11 cellular contexts compared by ENCODE assay signal in genomic region chr16:68290455-68290854, GRCh38. TPM values are rescaled to one million over a fixed set of nuclear protein-coding genes. Genes with fewer than 3 reads are reported as not detected.
DNase-seq lines count a peak whose midpoint lies in the region; ATAC-seq and TF ChIP-seq lines count a peak whose summit lies in the region.
"Had no signal": no experiment of that assay in that cellular context is flagged by ENCODE, and none has a peak within 500 bp of the region (broad histone marks: within the 10 kb centered on the region; RNA-seq: fewer than 3 reads in every experiment).

No MANE protein-coding gene starts in this region.

- intact Hi-C loops in tibial artery (cut with DNase I; ENCODE audit: low total_unique reads): no loop called here

- TF ChIP-seq CTCF in lung (IDR thresholded peaks at IDR 0.05; ENCODE audit: control extremely low read depth, extremely low read depth) (no peak), tibial artery (IDR thresholded peaks at IDR 0.05) (no peak)

- H3K27me3 ChIP-seq in lung (ENCODE audit: control insufficient read depth, insufficient read depth): no peaks in the 10 kb centered on the region
- H3K27me3 ChIP-seq in tibial artery: no peaks in the 10 kb centered on the region

- DNase-seq in activated effector memory CD4-positive, alpha-beta T cell treated with anti-CD3 and anti-CD28 coated beads, Interleukin-2, amount 50 U/mL, for 16 hours: peak; percentile 45
- DNase-seq in activated effector memory CD4-positive, alpha-beta T cell treated with Interleukin-2 at 50 U/mL for 16 hours: no peak
- no peak for DNase-seq in activated CD4-positive, alpha-beta memory T cell treated with anti-CD3 and anti-CD28 coated beads, Interleukin-2, amount 10 ng/mL, durations not matched to agents 7 days and 5 days
- DNase-seq in lung (ENCODE audit: low spot score) (no peak), tibial artery (no peak), foreskin melanocyte (no peak), NOMO-1 treated with dmso at 0.1 percent for 144 hours (lab: John Stamatoyannopoulos, UW; ENCODE audit: unreplicated experiment) (no peak)
- DNase-seq: HCEC 1CT; stimulated activated CD4-positive, alpha-beta T cell treated with anti-CD3 and anti-CD28 coated beads, Interleukin-4, amount 100 ng/mL, for 4 hours had no signal

- peaks cover 12 to 27% of the 10 kb centered on the region in 2 donors for H3K36me3 ChIP-seq in lung (ENCODE audit: control insufficient read depth in 2 of 2, insufficient read depth in 2 of 2, low read length in 2 of 2)
- peaks cover 31 to 47% (median 36%) of the 10 kb centered on the region in 3 donors for H3K36me3 ChIP-seq in tibial artery

- H3K36me3 Mint-ChIP-seq in activated CD4-positive, alpha-beta memory T cell treated with anti-CD3 and anti-CD28 coated beads, Interleukin-2, amount 10 ng/mL, durations not matched to agents 7 days and 5 days (ENCODE audit: low read depth): peaks cover 71% of the 10 kb centered on the region

- CTCF ChIA-PET in activated CD4-positive, alpha-beta memory T cell treated with anti-CD3 and anti-CD28 coated beads, Interleukin-2, amount 10 ng/mL, durations not matched to agents 7 days and 5 days (lab: Charles Lee): interaction anchor here (0.9 to 15.3 kb wide), 4 partner anchors 10 to 28 kb away, joined by 3 to 243 read pairs (median 6); partner anchors contain the start of genes PRMT7, SLC7A6 and SLC7A6OS

- POLR2A ChIA-PET in activated CD4-positive, alpha-beta memory T cell treated with anti-CD3 and anti-CD28 coated beads, Interleukin-2, amount 10 ng/mL, durations not matched to agents 7 days and 5 days (lab: Charles Lee): interaction anchor here (0.7 to 9.9 kb wide), 8 partner anchors 10 to 27 kb away, joined by 3 to 85 read pairs (median 11); partner anchors contain the start of genes PRMT7, SLC7A6 and SLC7A6OS

- WGBS in lung, 2 donors: 77 to 86% methylated on average over 7 of the region's 7 CpGs

- peaks cover 76% of the 10 kb centered on the region for H3K4me1 Mint-ChIP-seq in activated CD4-positive, alpha-beta memory T cell treated with anti-CD3 and anti-CD28 coated beads, Interleukin-2, amount 10 ng/mL, durations not matched to agents 7 days and 5 days
- H3K4me1 Mint-ChIP-seq: neural crest cell had no signal

- no peak overlapping the region for H3K4me3 Mint-ChIP-seq in activated CD4-positive, alpha-beta memory T cell treated with anti-CD3 and anti-CD28 coated beads, Interleukin-2, amount 10 ng/mL, durations not matched to agents 7 days and 5 days
- H3K4me3 Mint-ChIP-seq: neural crest cell had no signal

- H3K9me3 ChIP-seq in lung (ENCODE audit: control insufficient read depth in 2 of 2, insufficient read depth in 1 of 2, low read length in 1 of 2): peaks cover 0 to 1% of the 10 kb centered on the region in 2 donors
- H3K9me3 ChIP-seq in tibial artery: no peaks in the 10 kb centered on the region

- H3K4me3 ChIP-seq in lung: no peak overlapping the region
- H3K4me3 ChIP-seq in tibial artery: no peak overlapping the region

- no peaks in the 10 kb centered on the region for H3K9me3 Mint-ChIP-seq in activated CD4-positive, alpha-beta memory T cell treated with anti-CD3 and anti-CD28 coated beads, Interleukin-2, amount 10 ng/mL, durations not matched to agents 7 days and 5 days
- H3K9me3 Mint-ChIP-seq: neural crest cell had no signal

- peaks cover 20% of the 10 kb centered on the region in 2 donors for H3K4me1 ChIP-seq in lung (ENCODE audit: control insufficient read depth in 2 of 2, insufficient read depth in 2 of 2, low read length in 2 of 2)
- H3K4me1 ChIP-seq in tibial artery: peaks cover 0 to 49% (median 17%) of the 10 kb centered on the region in 4 donors

- ATAC-seq in lung (ENCODE audit: insufficient read depth, low FRiP score) (no peak), GM18520 (IDR thresholded peaks at IDR 0.05; ENCODE audit: unreplicated experiment) (no peak)

- H3K27ac ChIP-seq in lung (ENCODE audit: low read depth in 1 of 2, low read length in 1 of 2) (peak overlapping the region; percentile 37 to 42), tibial artery (peak overlapping the region; percentile 74 to 80)

- H3K27me3 Mint-ChIP-seq in activated CD4-positive, alpha-beta memory T cell treated with anti-CD3 and anti-CD28 coated beads, Interleukin-2, amount 10 ng/mL, durations not matched to agents 7 days and 5 days: no peaks in the 10 kb centered on the region

- H3K27ac Mint-ChIP-seq in activated CD4-positive, alpha-beta memory T cell treated with anti-CD3 and anti-CD28 coated beads, Interleukin-2, amount 10 ng/mL, durations not matched to agents 7 days and 5 days: peak overlapping the region; percentile 92

RNA-seq across cellular contexts. Expression of gene SLC7A6OS, which starts 20.3 kb away (rescaled TPM):
- total RNA-seq in activated CD4-positive, alpha-beta memory T cell treated with anti-CD3 and anti-CD28 coated beads, Interleukin-2, amount 10 ng/mL, durations not matched to agents 7 days and 5 days: 10 to 100 TPM; 30.4 to 31.2 TPM
- 10 to 100 TPM; 17.3 to 18.9 TPM for total RNA-seq in lung
- 1 to 10 TPM; 6.3 to 6.6 TPM for polyA plus RNA-seq in lung

RNA-seq across cellular contexts. Expression of gene PRMT7, which starts 20.4 kb away (rescaled TPM):
- total RNA-seq in activated CD4-positive, alpha-beta memory T cell treated with anti-CD3 and anti-CD28 coated beads, Interleukin-2, amount 10 ng/mL, durations not matched to agents 7 days and 5 days: 10 to 100 TPM; 50.4 to 52.2 TPM
- total RNA-seq in lung: 10 to 100 TPM; 38.6 to 55.5 TPM
- 10 to 100 TPM; 20.3 to 38.3 TPM for polyA plus RNA-seq in lung

RNA-seq across cellular contexts. Expression of gene SLC7A6, which starts 26.1 kb away (rescaled TPM):
- 10 to 100 TPM; 66.7 to 68.9 TPM for total RNA-seq in activated CD4-positive, alpha-beta memory T cell treated with anti-CD3 and anti-CD28 coated beads, Interleukin-2, amount 10 ng/mL, durations not matched to agents 7 days and 5 days
- total RNA-seq in lung: 10 to 100 TPM; 25.8 to 36.2 TPM
- polyA plus RNA-seq in lung: 10 to 100 TPM in 1 of 2 donors, 1 to 10 TPM in 1; 8.9 to 14.2 TPM

RNA-seq across cellular contexts. Expression of gene PLA2G15, which starts 45.3 kb away (rescaled TPM):
- 1 to 10 TPM; 7.4 to 7.5 TPM for total RNA-seq in activated CD4-positive, alpha-beta memory T cell treated with anti-CD3 and anti-CD28 coated beads, Interleukin-2, amount 10 ng/mL, durations not matched to agents 7 days and 5 days
- total RNA-seq in lung: 10 to 100 TPM; 15.6 to 42.4 TPM
- 10 to 100 TPM; 11.0 to 23.7 TPM for polyA plus RNA-seq in lung

RNA-seq across cellular contexts. Expression of gene ESRP2, which starts 54.5 kb away (rescaled TPM):
- total RNA-seq in activated CD4-positive, alpha-beta memory T cell treated with anti-CD3 and anti-CD28 coated beads, Interleukin-2, amount 10 ng/mL, durations not matched to agents 7 days and 5 days: not detected
- total RNA-seq in lung: 10 to 100 TPM; 43.8 to 65.5 TPM
- polyA plus RNA-seq in lung: 10 to 100 TPM; 22.5 to 34.8 TPM
